Comparison of ENCODE assay signal across 1 cellular context in the genomic region with DNA sequence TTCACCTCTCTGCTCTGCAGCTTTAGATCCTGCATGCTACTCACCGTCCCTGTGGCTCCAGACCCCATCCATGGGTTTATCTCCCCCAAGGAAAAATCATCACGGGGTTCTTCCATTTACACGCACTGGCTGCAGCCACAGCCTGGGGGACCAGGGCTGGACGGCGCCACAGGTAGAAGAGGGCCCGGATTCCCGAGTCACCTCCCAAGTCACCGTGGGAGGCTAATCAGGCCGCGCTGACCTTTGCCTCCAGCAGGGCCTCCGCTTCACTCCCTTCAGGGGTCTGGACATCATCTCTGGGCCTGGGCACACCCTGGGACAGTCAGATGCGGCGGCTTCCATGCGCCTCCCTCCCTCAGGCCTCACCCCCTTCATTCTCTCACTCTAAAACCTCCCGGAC.
TF ChIP-seq lines count a peak whose summit lies in the region.

No MANE protein-coding gene starts in this region.

TF ChIP-seq in H1, 55 proteins besides CTCF, POLR2A, EP300 and RAD21:
- TF ChIP-seq CBX5 (IDR thresholded peaks at IDR 0.05; ENCODE audit: low read depth, low read length) (no peak), BRCA1 (IDR thresholded peaks at IDR 0.05; ENCODE audit: low read depth, low read length) (no peak), BACH1 (IDR thresholded peaks at IDR 0.05; ENCODE audit: low read length) (no peak), CTBP2 (IDR thresholded peaks at IDR 0.05; ENCODE audit: borderline replicate concordance, insufficient read depth, insufficient read length, low read length) (no peak), MAFK (IDR thresholded peaks at IDR 0.05; ENCODE audit: low read depth, low read length) (no peak), POU5F1 (IDR thresholded peaks at IDR 0.05; ENCODE audit: low read depth, low read length) (no peak), ASH2L (IDR thresholded peaks at IDR 0.05; ENCODE audit: low read length) (no peak)
- TF ChIP-seq, protein P1, sequence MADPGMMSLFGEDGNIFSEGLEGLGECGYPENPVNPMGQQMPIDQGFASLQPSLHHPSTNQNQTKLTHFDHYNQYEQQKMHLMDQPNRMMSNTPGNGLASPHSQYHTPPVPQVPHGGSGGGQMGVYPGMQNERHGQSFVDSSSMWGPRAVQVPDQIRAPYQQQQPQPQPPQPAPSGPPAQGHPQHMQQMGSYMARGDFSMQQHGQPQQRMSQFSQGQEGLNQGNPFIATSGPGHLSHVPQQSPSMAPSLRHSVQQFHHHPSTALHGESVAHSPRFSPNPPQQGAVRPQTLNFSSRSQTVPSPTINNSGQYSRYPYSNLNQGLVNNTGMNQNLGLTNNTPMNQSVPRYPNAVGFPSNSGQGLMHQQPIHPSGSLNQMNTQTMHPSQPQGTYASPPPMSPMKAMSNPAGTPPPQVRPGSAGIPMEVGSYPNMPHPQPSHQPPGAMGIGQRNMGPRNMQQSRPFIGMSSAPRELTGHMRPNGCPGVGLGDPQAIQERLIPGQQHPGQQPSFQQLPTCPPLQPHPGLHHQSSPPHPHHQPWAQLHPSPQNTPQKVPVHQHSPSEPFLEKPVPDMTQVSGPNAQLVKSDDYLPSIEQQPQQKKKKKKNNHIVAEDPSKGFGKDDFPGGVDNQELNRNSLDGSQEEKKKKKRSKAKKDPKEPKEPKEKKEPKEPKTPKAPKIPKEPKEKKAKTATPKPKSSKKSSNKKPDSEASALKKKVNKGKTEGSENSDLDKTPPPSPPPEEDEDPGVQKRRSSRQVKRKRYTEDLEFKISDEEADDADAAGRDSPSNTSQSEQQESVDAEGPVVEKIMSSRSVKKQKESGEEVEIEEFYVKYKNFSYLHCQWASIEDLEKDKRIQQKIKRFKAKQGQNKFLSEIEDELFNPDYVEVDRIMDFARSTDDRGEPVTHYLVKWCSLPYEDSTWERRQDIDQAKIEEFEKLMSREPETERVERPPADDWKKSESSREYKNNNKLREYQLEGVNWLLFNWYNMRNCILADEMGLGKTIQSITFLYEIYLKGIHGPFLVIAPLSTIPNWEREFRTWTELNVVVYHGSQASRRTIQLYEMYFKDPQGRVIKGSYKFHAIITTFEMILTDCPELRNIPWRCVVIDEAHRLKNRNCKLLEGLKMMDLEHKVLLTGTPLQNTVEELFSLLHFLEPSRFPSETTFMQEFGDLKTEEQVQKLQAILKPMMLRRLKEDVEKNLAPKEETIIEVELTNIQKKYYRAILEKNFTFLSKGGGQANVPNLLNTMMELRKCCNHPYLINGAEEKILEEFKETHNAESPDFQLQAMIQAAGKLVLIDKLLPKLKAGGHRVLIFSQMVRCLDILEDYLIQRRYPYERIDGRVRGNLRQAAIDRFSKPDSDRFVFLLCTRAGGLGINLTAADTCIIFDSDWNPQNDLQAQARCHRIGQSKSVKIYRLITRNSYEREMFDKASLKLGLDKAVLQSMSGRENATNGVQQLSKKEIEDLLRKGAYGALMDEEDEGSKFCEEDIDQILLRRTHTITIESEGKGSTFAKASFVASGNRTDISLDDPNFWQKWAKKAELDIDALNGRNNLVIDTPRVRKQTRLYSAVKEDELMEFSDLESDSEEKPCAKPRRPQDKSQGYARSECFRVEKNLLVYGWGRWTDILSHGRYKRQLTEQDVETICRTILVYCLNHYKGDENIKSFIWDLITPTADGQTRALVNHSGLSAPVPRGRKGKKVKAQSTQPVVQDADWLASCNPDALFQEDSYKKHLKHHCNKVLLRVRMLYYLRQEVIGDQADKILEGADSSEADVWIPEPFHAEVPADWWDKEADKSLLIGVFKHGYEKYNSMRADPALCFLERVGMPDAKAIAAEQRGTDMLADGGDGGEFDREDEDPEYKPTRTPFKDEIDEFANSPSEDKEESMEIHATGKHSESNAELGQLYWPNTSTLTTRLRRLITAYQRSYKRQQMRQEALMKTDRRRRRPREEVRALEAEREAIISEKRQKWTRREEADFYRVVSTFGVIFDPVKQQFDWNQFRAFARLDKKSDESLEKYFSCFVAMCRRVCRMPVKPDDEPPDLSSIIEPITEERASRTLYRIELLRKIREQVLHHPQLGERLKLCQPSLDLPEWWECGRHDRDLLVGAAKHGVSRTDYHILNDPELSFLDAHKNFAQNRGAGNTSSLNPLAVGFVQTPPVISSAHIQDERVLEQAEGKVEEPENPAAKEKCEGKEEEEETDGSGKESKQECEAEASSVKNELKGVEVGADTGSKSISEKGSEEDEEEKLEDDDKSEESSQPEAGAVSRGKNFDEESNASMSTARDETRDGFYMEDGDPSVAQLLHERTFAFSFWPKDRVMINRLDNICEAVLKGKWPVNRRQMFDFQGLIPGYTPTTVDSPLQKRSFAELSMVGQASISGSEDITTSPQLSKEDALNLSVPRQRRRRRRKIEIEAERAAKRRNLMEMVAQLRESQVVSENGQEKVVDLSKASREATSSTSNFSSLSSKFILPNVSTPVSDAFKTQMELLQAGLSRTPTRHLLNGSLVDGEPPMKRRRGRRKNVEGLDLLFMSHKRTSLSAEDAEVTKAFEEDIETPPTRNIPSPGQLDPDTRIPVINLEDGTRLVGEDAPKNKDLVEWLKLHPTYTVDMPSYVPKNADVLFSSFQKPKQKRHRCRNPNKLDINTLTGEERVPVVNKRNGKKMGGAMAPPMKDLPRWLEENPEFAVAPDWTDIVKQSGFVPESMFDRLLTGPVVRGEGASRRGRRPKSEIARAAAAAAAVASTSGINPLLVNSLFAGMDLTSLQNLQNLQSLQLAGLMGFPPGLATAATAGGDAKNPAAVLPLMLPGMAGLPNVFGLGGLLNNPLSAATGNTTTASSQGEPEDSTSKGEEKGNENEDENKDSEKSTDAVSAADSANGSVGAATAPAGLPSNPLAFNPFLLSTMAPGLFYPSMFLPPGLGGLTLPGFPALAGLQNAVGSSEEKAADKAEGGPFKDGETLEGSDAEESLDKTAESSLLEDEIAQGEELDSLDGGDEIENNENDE (IDR thresholded peaks at IDR 0.05; ENCODE audit: insufficient replicate concordance, low read length): no peak
